In the genomic region with DNA sequence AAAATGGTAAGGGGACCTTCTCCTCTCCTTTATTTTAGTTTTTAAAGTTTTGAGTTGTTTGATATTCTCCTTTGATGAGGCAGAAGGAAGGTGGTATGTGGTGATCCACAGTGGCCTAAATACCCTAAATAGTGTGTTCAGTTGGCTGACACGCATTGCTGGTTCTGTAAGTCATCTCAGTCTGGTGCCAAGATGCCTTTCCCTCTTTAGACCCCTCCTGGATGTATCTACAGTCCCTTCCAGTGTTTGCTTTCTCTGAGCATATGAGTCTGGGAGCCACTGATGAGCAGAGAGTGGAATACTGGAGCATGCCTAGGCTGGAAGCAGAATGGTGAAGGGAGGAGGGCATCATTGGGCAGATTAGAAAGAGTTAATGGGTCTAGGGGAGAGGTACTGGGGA, we compare ENCODE assay signal across 1 cellular context.
TF ChIP-seq lines count a peak whose summit lies in the region.

No MANE protein-coding gene starts in this region.

TF ChIP-seq in HepG2, 621 proteins besides CTCF, POLR2A, EP300 and RAD21 (continued from another document):
- TF ChIP-seq ZBTB21 (CRISPR knock-in tag; IDR thresholded peaks at IDR 0.05) = no peak
- no peak for TF ChIP-seq FLYWCH1 (CRISPR knock-in tag; IDR thresholded peaks at IDR 0.05)
- no peak for TF ChIP-seq HNRNPH1 (optimal IDR thresholded peaks at IDR 0.05; ENCODE audit: low read depth, low read length)
- TF ChIP-seq, protein P1, sequence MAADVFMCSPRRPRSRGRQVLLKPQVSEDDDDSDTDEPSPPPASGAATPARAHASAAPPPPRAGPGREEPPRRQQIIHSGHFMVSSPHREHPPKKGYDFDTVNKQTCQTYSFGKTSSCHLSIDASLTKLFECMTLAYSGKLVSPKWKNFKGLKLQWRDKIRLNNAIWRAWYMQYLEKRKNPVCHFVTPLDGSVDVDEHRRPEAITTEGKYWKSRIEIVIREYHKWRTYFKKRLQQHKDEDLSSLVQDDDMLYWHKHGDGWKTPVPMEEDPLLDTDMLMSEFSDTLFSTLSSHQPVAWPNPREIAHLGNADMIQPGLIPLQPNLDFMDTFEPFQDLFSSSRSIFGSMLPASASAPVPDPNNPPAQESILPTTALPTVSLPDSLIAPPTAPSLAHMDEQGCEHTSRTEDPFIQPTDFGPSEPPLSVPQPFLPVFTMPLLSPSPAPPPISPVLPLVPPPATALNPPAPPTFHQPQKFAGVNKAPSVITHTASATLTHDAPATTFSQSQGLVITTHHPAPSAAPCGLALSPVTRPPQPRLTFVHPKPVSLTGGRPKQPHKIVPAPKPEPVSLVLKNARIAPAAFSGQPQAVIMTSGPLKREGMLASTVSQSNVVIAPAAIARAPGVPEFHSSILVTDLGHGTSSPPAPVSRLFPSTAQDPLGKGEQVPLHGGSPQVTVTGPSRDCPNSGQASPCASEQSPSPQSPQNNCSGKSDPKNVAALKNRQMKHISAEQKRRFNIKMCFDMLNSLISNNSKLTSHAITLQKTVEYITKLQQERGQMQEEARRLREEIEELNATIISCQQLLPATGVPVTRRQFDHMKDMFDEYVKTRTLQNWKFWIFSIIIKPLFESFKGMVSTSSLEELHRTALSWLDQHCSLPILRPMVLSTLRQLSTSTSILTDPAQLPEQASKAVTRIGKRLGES (CRISPR knock-in tag; IDR thresholded peaks at IDR 0.05; ENCODE audit: borderline replicate concordance) = no peak
- no peak for TF ChIP-seq NFYC (CRISPR knock-in tag; IDR thresholded peaks at IDR 0.05)
